In genomic region chr11:1202776-1203504, GRCh38 we compare ENCODE assay signal across 8 cellular contexts. TPM values are rescaled to one million over a fixed set of nuclear protein-coding genes. Genes with fewer than 3 reads are reported as not detected.
DNase-seq lines count a peak whose midpoint lies in the region; ATAC-seq and TF ChIP-seq lines count a peak whose summit lies in the region.

No MANE protein-coding gene starts in this region.

- peak; percentile 75 for ATAC-seq in activated naive CD8-positive, alpha-beta T cell treated with anti-CD3 and anti-CD28 coated beads, Interleukin-2, amount 10 ng/mL, durations not matched to agents 7 days and 5 days (ENCODE audit: low read depth)
- peak; percentile 67 to 85 (median 74) for ATAC-seq in heart right ventricle
- no peak for ATAC-seq in GM21515 (IDR thresholded peaks at IDR 0.05; ENCODE audit: unreplicated experiment)

- H3K4me1 ChIP-seq in heart right ventricle: peaks cover 0 to 7% (median 3%) of the 10 kb centered on the region in 9 donors

- POLR2A ChIA-PET in activated naive CD8-positive, alpha-beta T cell treated with anti-CD3 and anti-CD28 coated beads, Interleukin-2, amount 10 ng/mL, durations not matched to agents 7 days and 5 days (lab: Charles Lee): no interaction called here

- peaks cover 0 to 47% (median 38%) of the 10 kb centered on the region in 7 donors for H3K27me3 ChIP-seq in heart right ventricle

- no peaks in the 10 kb centered on the region for H3K36me3 ChIP-seq in heart right ventricle

- H3K27ac ChIP-seq in heart right ventricle: no peak overlapping the region

- no peak overlapping the region for H3K4me3 ChIP-seq in heart right ventricle

- no peaks in the 10 kb centered on the region for H3K27me3 Mint-ChIP-seq in activated naive CD8-positive, alpha-beta T cell treated with anti-CD3 and anti-CD28 coated beads, Interleukin-2, amount 10 ng/mL, durations not matched to agents 7 days and 5 days

- intact Hi-C loops in heart right ventricle (cut with DNase I): loop anchor here (2.0 to 5.0 kb wide), 6 partner anchors 104 to 374 kb away; partner anchors contain the start of gene TOLLIP (in 1 of the 10)

- no peaks in the 10 kb centered on the region for H3K4me1 Mint-ChIP-seq in activated naive CD8-positive, alpha-beta T cell treated with anti-CD3 and anti-CD28 coated beads, Interleukin-2, amount 10 ng/mL, durations not matched to agents 7 days and 5 days

- TF ChIP-seq CTCF in heart right ventricle (IDR thresholded peaks at IDR 0.05): peak; percentile 86 to 95 (median 92)

- in situ Hi-C loops in Caki2 (cut with HindIII; ENCODE audit: low pct_unique_long_range_greater_than_20kb, low sequenced_read_pairs): no loop called here

- H3K9me3 ChIP-seq in heart right ventricle: no peaks in the 10 kb centered on the region

- no peaks in the 10 kb centered on the region for H3K9me3 Mint-ChIP-seq in activated naive CD8-positive, alpha-beta T cell treated with anti-CD3 and anti-CD28 coated beads, Interleukin-2, amount 10 ng/mL, durations not matched to agents 7 days and 5 days

- DNase-seq in Caki2 (ENCODE audit: low read depth) (peak; percentile 20), HPDE6-E6E7 (ENCODE audit: extremely low spot score) (peak; percentile 54), SKM-1 (lab: John Stamatoyannopoulos, UW; ENCODE audit: unreplicated experiment) (peak; percentile 6), heart right ventricle (peak; percentile 23 to 64), renal cortical epithelial cell (ENCODE audit: low read depth) (peak; percentile 1), occipital lobe (lab: John Stamatoyannopoulos, UW) (no peak)
- DNase-seq in activated naive CD8-positive, alpha-beta T cell treated with anti-CD3 and anti-CD28 coated beads, Interleukin-2, amount 10 ng/mL, durations not matched to agents 7 days and 5 days: peak; percentile 81

- H3K27ac Mint-ChIP-seq in activated naive CD8-positive, alpha-beta T cell treated with anti-CD3 and anti-CD28 coated beads, Interleukin-2, amount 10 ng/mL, durations not matched to agents 7 days and 5 days: no peak overlapping the region

- H3K36me3 Mint-ChIP-seq in activated naive CD8-positive, alpha-beta T cell treated with anti-CD3 and anti-CD28 coated beads, Interleukin-2, amount 10 ng/mL, durations not matched to agents 7 days and 5 days: no peaks in the 10 kb centered on the region

- 22 to 23% methylated on average over 32 of the region's 32 CpGs for WGBS in heart right ventricle, 2 donors

- no peak overlapping the region for H3K4me3 Mint-ChIP-seq in activated naive CD8-positive, alpha-beta T cell treated with anti-CD3 and anti-CD28 coated beads, Interleukin-2, amount 10 ng/mL, durations not matched to agents 7 days and 5 days

RNA-seq across cellular contexts. Expression of gene MUC5B, which starts 19.9 kb away (rescaled TPM):
- total RNA-seq in Caki2 (2014; rRNA removed; shearing (Covaris generic); ENCODE audit: low replicate concordance): 0.03 TPM in 1 of 2 replicates, not detected in the other
- total RNA-seq in activated naive CD8-positive, alpha-beta T cell treated with anti-CD3 and anti-CD28 coated beads, Interleukin-2, amount 10 ng/mL, durations not matched to agents 7 days and 5 days: not detected
- not detected for total RNA-seq in heart right ventricle
- polyA plus RNA-seq in heart right ventricle: not detected
- total RNA-seq in renal cortical epithelial cell: not detected in 2 replicates
- total RNA-seq in occipital lobe: not detected

RNA-seq across cellular contexts. Expression of gene MUC5AC, which starts 45.2 kb away (rescaled TPM):
- not detected in 2 replicates for total RNA-seq in Caki2 (2014; rRNA removed; shearing (Covaris generic); ENCODE audit: low replicate concordance)
- not detected for total RNA-seq in activated naive CD8-positive, alpha-beta T cell treated with anti-CD3 and anti-CD28 coated beads, Interleukin-2, amount 10 ng/mL, durations not matched to agents 7 days and 5 days
- total RNA-seq in heart right ventricle: not detected
- polyA plus RNA-seq in heart right ventricle: not detected
- not detected in 2 replicates for total RNA-seq in renal cortical epithelial cell
- total RNA-seq in occipital lobe: not detected
